In the genomic region with DNA sequence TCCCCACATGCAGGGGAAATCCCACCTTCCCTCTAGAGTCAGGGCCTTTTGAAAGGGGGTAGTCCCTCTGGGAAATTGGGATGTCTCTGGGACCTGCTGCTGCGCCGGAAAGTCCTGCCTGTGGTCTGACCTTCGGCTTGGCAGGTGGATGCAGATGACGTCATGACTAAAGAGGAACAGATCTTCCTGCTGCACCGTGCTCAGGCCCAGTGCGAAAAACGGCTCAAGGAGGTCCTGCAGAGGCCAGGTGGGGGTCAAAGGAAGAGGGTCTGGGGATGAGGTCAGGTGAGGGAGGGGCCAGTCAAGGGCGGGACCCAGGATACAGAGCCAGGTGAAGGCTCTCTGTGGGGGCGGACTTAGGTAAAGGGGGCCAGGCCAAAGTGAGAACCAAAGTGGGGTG, we compare ENCODE assay signal across 20 cellular contexts. TPM values are rescaled to one million over a fixed set of nuclear protein-coding genes. Genes with fewer than 3 reads are reported as not detected.
DNase-seq lines count a peak whose midpoint lies in the region; ATAC-seq, FAIRE-seq and TF ChIP-seq lines count a peak whose summit lies in the region.
"Had no signal": no experiment of that assay in that cellular context is flagged by ENCODE, and none has a peak within 500 bp of the region (broad histone marks: within the 10 kb centered on the region; RNA-seq: fewer than 3 reads in every experiment).

No MANE protein-coding gene starts in this region.

- WGBS in psoas muscle, 3 donors: 65 to 76% (median 68%) methylated on average over 9 of the region's 9 CpGs

- H3K9ac ChIP-seq in NT2/D1 (ENCODE audit: insufficient read length, low read depth): peak overlapping the region; percentile 27
- H3K9ac ChIP-seq in kidney (ENCODE audit: low read length in 2 of 2): peak overlapping the region in 1 of 2 donors; percentile 60

- DNase-seq in Right ventricle myocardium inferior (ENCODE audit: missing footprints): peak; percentile 53
- no peak for DNase-seq in left cardiac atrium
- no peak for DNase-seq in NT2/D1 (ENCODE audit: low read depth, low spot score)
- DNase-seq in kidney: peak; percentile 68
- peak; percentile 12 to 43 for DNase-seq in psoas muscle
- DNase-seq in NCI-H146 (lab: John Stamatoyannopoulos, UW): no peak
- no peak for DNase-seq in NCI-H774 (lab: John Stamatoyannopoulos, UW)
- DNase-seq in SIG-M5 treated with dmso at 0.1 percent for 504 hours (lab: John Stamatoyannopoulos, UW; ENCODE audit: unreplicated experiment): no peak
- DNase-seq: 8988T; CD4-positive, CD25-positive, alpha-beta regulatory T cell; EL; GF-D8; MG63; NCI-H1092; NCI-H1436; NCI-H1930; SJCRH30 had no signal

- TF ChIP-seq CTCF in kidney (IDR thresholded peaks at IDR 0.05; ENCODE audit: borderline replicate concordance, extremely low read depth, insufficient read depth) (no peak), psoas muscle (IDR thresholded peaks at IDR 0.05) (no peak)

- ATAC-seq in Right ventricle myocardium inferior (no peak), left cardiac atrium (no peak), psoas muscle (no peak)

- H3K27me3 ChIP-seq in NT2/D1 (ENCODE audit: insufficient read depth, insufficient read length) (peaks cover 23% of the 10 kb centered on the region), psoas muscle (ENCODE audit: insufficient read depth in 3 of 3, low read length in 2 of 3) (peaks cover 0 to 2% (median 0%) of the 10 kb centered on the region in 3 donors)
- H3K27me3 ChIP-seq: MG63, SJCRH30 had no signal

- H3K9me3 ChIP-seq in NT2/D1 (ENCODE audit: insufficient read depth, low read length): no peaks in the 10 kb centered on the region
- no peaks in the 10 kb centered on the region for H3K9me3 ChIP-seq in kidney (ENCODE audit: control insufficient read depth in 1 of 2, low read length in 2 of 2)
- no peaks in the 10 kb centered on the region for H3K9me3 ChIP-seq in psoas muscle
- H3K9me3 ChIP-seq: MG63, SJCRH30 had no signal

- peak overlapping the region in 1 of 2 donors; percentile 48 for H3K27ac ChIP-seq in kidney (ENCODE audit: low read depth in 2 of 2, low read length in 2 of 2)
- H3K27ac ChIP-seq in psoas muscle: no peak overlapping the region
- H3K27ac ChIP-seq: SJCRH30 had no signal

- intact Hi-C loops in Right ventricle myocardium inferior (cut with DNase I): no loop called here
- intact Hi-C loops in left cardiac atrium (cut with DNase I): loop anchor here in 1 of 2 donors (2.0 to 5.0 kb wide), 3 partner anchors 27 to 189 kb away; no protein-coding TSS in a partner anchor
- intact Hi-C loops in kidney (cut with DNase I): no loop called here
- intact Hi-C loops in psoas muscle (cut with DNase I): loop anchor here in 1 of 2 donors (2.0 kb wide), 1 partner anchor 189 kb away; no protein-coding TSS in a partner anchor

- H3K36me3 ChIP-seq in NT2/D1 (ENCODE audit: insufficient read depth, insufficient read length, low read length): no peaks in the 10 kb centered on the region
- peaks cover 6 to 26% of the 10 kb centered on the region in 2 donors for H3K36me3 ChIP-seq in kidney (ENCODE audit: control insufficient read depth in 1 of 2, insufficient read depth in 2 of 2, low read length in 2 of 2)
- no peaks in the 10 kb centered on the region for H3K36me3 ChIP-seq in psoas muscle (ENCODE audit: insufficient read depth in 1 of 2, low read depth in 1 of 2)
- H3K36me3 ChIP-seq: MG63, SJCRH30 had no signal

- FAIRE-seq in kidney (lab: Jason Lieb, UNC): no peak
- FAIRE-seq: H1 had no signal

- H3K4me3 ChIP-seq in NT2/D1 (ENCODE audit: insufficient read length, low read depth) (no peak overlapping the region), kidney (ENCODE audit: low read length in 2 of 2) (no peak overlapping the region), psoas muscle (no peak overlapping the region)
- H3K4me3 ChIP-seq: MG63, SJCRH30 had no signal

- H3K4me1 ChIP-seq in NT2/D1 (ENCODE audit: insufficient read depth, insufficient read length) (peaks cover 40% of the 10 kb centered on the region), kidney (ENCODE audit: control insufficient read depth in 1 of 2, insufficient read depth in 1 of 2, low read depth in 1 of 2, low read length in 2 of 2) (peaks cover 43 to 54% of the 10 kb centered on the region in 2 donors), psoas muscle (no peaks in the 10 kb centered on the region)
- H3K4me1 ChIP-seq: SJCRH30 had no signal

RNA-seq across cellular contexts. Expression of a gene that starts 16.2 kb away (rescaled TPM):
- total RNA-seq in Right ventricle myocardium inferior: 12.7 TPM
- total RNA-seq in left cardiac atrium: 10 to 100 TPM in 1 of 2 donors, 1 to 10 TPM in 1; 5.4 to 10.0 TPM
- total RNA-seq in kidney: 286 TPM
- 1,885 TPM for polyA plus RNA-seq in kidney (ENCODE audit: insufficient read depth, low read depth, low replicate concordance)
- total RNA-seq in psoas muscle: 1 to 10 TPM; 1.1 to 5.9 (median 4.1) TPM
- 1 to 10 TPM; 4.0 to 5.2 (median 4.2) TPM for polyA plus RNA-seq in psoas muscle
- total RNA-seq: CD4-positive, CD25-positive, alpha-beta regulatory T cell had no signal
- polyA plus RNA-seq: CD4-positive, CD25-positive, alpha-beta regulatory T cell had no signal

RNA-seq across cellular contexts. Expression of a gene that starts 30.5 kb away (rescaled TPM):
- total RNA-seq in Right ventricle myocardium inferior (11,437 TPM), left cardiac atrium (100 to 1,000 TPM; 157 to 557 TPM), kidney (41.3 TPM), psoas muscle (1,000 to 10,000 TPM in 2 of 4 donors, 100 to 1,000 TPM in 2; 395 to 2,071 (median 1,091) TPM)
- polyA plus RNA-seq in kidney (ENCODE audit: insufficient read depth, low read depth, low replicate concordance) (81.9 TPM), psoas muscle (1,000 to 10,000 TPM in 2 of 3 donors, 100 to 1,000 TPM in 1; 555 to 3,091 (median 2,834) TPM)
- total RNA-seq: CD4-positive, CD25-positive, alpha-beta regulatory T cell; H1; LHCN-M2; NCI-H460; SJCRH30 had no signal
- polyA plus RNA-seq: CD4-positive, CD25-positive, alpha-beta regulatory T cell had no signal

Comparison
In these comparisons a context has a peak if more than half of its experiments do, and no peak if none do; other contexts are left out.
1. DNase-seq: peak in Right ventricle myocardium inferior (single experiment), kidney (single experiment) and psoas muscle (2 of 2); none in left cardiac atrium (single experiment), NT2/D1 (single experiment), NCI-H146 (single experiment), NCI-H774 (single experiment) and SIG-M5 treated with dmso at 0.1 percent for 504 hours (single experiment).
2. RNA of a gene that starts 16.2 kb away (total RNA-seq): 286 TPM in kidney (single experiment); 12.7 TPM in Right ventricle myocardium inferior (single experiment), 5.4 to 10.0 TPM in left cardiac atrium and 1.1 to 5.9 TPM in psoas muscle; every median in the first group is over 10 times any median in the second.